2 cellular contexts compared by ENCODE assay signal in the genomic region with DNA sequence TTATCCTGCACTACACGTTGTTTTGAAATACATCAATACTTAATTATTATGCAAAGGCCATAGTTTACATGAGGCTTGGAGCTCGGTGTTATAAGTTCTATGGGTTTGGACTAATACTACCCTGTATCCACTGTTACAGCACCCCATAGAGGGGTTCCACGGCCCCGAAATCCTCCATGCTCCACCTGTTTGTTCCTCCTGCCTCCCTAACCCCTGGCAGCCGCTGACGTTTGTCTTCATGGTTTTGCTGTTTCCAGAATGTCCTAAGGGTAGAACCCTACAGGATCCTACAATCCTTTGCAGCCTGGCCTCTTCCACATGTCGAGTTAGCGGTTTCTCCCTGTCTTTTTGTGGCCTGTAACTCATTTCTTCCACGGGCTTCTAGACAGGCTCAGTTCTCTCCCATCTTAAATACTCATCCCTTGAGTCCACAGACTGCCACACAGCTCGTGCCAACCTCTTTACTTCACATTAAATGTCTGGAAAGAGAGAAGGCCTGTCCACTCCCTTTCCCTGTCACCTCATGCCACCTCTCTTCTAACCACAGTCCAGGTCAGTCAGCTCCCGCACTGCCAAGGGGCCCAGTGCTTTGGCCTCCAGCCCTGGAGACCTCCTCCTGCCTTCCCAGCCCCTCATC.
TF ChIP-seq lines count a peak whose summit lies in the region.

No MANE protein-coding gene starts in this region.

TF ChIP-seq in GM23338, 12 proteins besides CTCF, POLR2A, EP300 and RAD21:
- TF ChIP-seq POLR2AphosphoS5 (IDR thresholded peaks at IDR 0.05; ENCODE audit: low read depth) (no peak), NANOG (IDR thresholded peaks at IDR 0.05; ENCODE audit: borderline replicate concordance) (no peak), CREB1 (CRISPR knock-in tag; IDR thresholded peaks at IDR 0.05; ENCODE audit: low read depth) (no peak)
- TF ChIP-seq, protein P1, sequence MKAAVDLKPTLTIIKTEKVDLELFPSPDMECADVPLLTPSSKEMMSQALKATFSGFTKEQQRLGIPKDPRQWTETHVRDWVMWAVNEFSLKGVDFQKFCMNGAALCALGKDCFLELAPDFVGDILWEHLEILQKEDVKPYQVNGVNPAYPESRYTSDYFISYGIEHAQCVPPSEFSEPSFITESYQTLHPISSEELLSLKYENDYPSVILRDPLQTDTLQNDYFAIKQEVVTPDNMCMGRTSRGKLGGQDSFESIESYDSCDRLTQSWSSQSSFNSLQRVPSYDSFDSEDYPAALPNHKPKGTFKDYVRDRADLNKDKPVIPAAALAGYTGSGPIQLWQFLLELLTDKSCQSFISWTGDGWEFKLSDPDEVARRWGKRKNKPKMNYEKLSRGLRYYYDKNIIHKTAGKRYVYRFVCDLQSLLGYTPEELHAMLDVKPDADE (IDR thresholded peaks at IDR 0.05): no peak
- TF ChIP-seq, protein P2, sequence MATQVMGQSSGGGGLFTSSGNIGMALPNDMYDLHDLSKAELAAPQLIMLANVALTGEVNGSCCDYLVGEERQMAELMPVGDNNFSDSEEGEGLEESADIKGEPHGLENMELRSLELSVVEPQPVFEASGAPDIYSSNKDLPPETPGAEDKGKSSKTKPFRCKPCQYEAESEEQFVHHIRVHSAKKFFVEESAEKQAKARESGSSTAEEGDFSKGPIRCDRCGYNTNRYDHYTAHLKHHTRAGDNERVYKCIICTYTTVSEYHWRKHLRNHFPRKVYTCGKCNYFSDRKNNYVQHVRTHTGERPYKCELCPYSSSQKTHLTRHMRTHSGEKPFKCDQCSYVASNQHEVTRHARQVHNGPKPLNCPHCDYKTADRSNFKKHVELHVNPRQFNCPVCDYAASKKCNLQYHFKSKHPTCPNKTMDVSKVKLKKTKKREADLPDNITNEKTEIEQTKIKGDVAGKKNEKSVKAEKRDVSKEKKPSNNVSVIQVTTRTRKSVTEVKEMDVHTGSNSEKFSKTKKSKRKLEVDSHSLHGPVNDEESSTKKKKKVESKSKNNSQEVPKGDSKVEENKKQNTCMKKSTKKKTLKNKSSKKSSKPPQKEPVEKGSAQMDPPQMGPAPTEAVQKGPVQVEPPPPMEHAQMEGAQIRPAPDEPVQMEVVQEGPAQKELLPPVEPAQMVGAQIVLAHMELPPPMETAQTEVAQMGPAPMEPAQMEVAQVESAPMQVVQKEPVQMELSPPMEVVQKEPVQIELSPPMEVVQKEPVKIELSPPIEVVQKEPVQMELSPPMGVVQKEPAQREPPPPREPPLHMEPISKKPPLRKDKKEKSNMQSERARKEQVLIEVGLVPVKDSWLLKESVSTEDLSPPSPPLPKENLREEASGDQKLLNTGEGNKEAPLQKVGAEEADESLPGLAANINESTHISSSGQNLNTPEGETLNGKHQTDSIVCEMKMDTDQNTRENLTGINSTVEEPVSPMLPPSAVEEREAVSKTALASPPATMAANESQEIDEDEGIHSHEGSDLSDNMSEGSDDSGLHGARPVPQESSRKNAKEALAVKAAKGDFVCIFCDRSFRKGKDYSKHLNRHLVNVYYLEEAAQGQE (IDR thresholded peaks at IDR 0.05; ENCODE audit: unreplicated experiment): no peak

TF ChIP-seq in H1, 55 proteins besides CTCF, POLR2A, EP300 and RAD21:
- TF ChIP-seq ASH2L (IDR thresholded peaks at IDR 0.05; ENCODE audit: low read length): no peak
- TF ChIP-seq TBP (IDR thresholded peaks at IDR 0.05; ENCODE audit: low read depth, low read length): no peak
- TF ChIP-seq CHD2 (IDR thresholded peaks at IDR 0.05; ENCODE audit: low read length): no peak
- TF ChIP-seq GABPA (IDR thresholded peaks at IDR 0.05; ENCODE audit: borderline replicate concordance, insufficient read depth, low read length): no peak
- no peak for TF ChIP-seq SAP30 (IDR thresholded peaks at IDR 0.05; ENCODE audit: insufficient read depth, insufficient replicate concordance, low read length)
- no peak for TF ChIP-seq CTBP2 (IDR thresholded peaks at IDR 0.05; ENCODE audit: borderline replicate concordance, insufficient read depth, insufficient read length, low read length)
